In the genomic region with DNA sequence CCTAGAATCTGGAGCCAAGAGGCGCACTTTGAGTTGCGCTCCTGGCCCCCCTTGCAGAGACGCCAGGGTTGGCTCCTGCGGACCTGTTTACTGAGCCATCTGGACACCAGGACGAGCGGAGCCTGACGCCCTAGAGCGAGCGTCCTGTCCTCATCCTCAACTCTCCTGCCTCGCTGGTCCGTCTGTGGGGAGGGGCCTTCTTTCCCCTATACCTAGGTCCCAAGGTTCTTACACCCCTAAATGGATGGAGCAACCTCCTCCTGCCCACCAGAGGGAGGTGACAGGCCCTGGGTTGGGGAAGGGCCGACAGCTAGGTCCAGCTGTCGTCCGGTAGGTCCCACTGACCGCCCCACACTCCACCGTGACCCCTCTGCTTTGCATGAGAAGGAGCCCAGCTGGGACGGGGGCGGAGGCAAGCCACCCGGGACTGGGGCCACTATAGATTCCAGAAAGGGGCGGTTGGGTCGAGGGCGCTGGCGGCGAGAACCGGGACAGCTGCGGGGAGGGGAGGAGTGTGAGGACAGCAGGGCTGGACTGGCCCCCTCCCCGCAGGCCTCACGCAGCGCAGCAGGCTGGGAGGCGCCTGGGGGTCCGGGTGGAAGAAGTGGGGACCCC, we compare ENCODE assay signal across 13 cellular contexts. TPM values are rescaled to one million over a fixed set of nuclear protein-coding genes. Genes with fewer than 3 reads are reported as not detected.
DNase-seq lines count a peak whose midpoint lies in the region; ATAC-seq and TF ChIP-seq lines count a peak whose summit lies in the region.
"Had no signal": no experiment of that assay in that cellular context is flagged by ENCODE, and none has a peak within 500 bp of the region (broad histone marks: within the 10 kb centered on the region; RNA-seq: fewer than 3 reads in every experiment).

No MANE protein-coding gene starts in this region.

- H3K4me2 ChIP-seq in parathyroid adenoma (ENCODE audit: low read length): peak overlapping the region; percentile 11

- no peak overlapping the region for H2AFZ ChIP-seq in parathyroid adenoma

- peaks cover 4% of the 10 kb centered on the region for H3K36me3 Mint-ChIP-seq in endothelial cell (ENCODE audit: low read depth, unreplicated experiment)

- H3K9me3 ChIP-seq in NT2/D1 (ENCODE audit: insufficient read depth, low read length) (no peaks in the 10 kb centered on the region), parathyroid adenoma (ENCODE audit: control insufficient read depth, low read length) (no peaks in the 10 kb centered on the region)
- H3K9me3 ChIP-seq: thyroid gland had no signal

- H3K4me1 ChIP-seq in NT2/D1 (ENCODE audit: insufficient read depth, insufficient read length) (peaks cover 18% of the 10 kb centered on the region), parathyroid adenoma (no peaks in the 10 kb centered on the region)

- ATAC-seq in left colon (no peak), GM19395 (IDR thresholded peaks at IDR 0.05; ENCODE audit: unreplicated experiment) (no peak)

- H3K27ac ChIP-seq in parathyroid adenoma: no peak overlapping the region
- H3K27ac ChIP-seq: KMS-11, skin epidermis, thyroid gland had no signal

- H3K79me2 ChIP-seq in parathyroid adenoma: no peaks in the 10 kb centered on the region

- H3K27me3 Mint-ChIP-seq in endothelial cell (ENCODE audit: unreplicated experiment): peaks cover 40% of the 10 kb centered on the region

- H3K9ac ChIP-seq in NT2/D1 (ENCODE audit: insufficient read length, low read depth) (peak overlapping the region; percentile 42), parathyroid adenoma (no peak overlapping the region)
- H3K9ac ChIP-seq: KMS-11 had no signal

- peak overlapping the region; percentile 28 for H3K4me3 Mint-ChIP-seq in endothelial cell (ENCODE audit: unreplicated experiment)

- DNase-seq in DMS 273 (lab: John Stamatoyannopoulos, UW; ENCODE audit: unreplicated experiment) (peak; percentile 64), DMS 273 treated with DMSO at 0.1 percent for 48 hours (lab: John Stamatoyannopoulos, UW) (no peak), NT2/D1 (ENCODE audit: low read depth, low spot score) (no peak), endothelial cell (ENCODE audit: low spot score) (no peak), SK-N-DZ (ENCODE audit: low spot score) (no peak), left colon (no peak)
- DNase-seq: activated gamma-delta T cell treated with Interleukin-2 at 50 U/mL for 16 hours, RPMI8226, thyroid gland had no signal

- intact Hi-C loops in left colon (cut with DNase I, micrococcal nuclease): no loop called here

- no peak for TF ChIP-seq CTCF in endothelial cell (IDR thresholded peaks at IDR 0.05; ENCODE audit: unreplicated experiment)
- no peak for TF ChIP-seq CTCF in parathyroid adenoma (IDR thresholded peaks at IDR 0.05)

- peak overlapping the region; percentile 25 for H3K4me3 ChIP-seq in NT2/D1 (ENCODE audit: insufficient read length, low read depth)
- H3K4me3 ChIP-seq in parathyroid adenoma (ENCODE audit: low read depth, low read length): no peak overlapping the region
- H3K4me3 ChIP-seq: skin epidermis, thyroid gland had no signal

- peaks cover 100% of the 10 kb centered on the region for H3K27me3 ChIP-seq in NT2/D1 (ENCODE audit: insufficient read depth, insufficient read length)
- peaks cover 55% of the 10 kb centered on the region for H3K27me3 ChIP-seq in parathyroid adenoma (ENCODE audit: control insufficient read depth, insufficient read depth, low read length)

- no peaks in the 10 kb centered on the region for H3K36me3 ChIP-seq in NT2/D1 (ENCODE audit: insufficient read depth, insufficient read length, low read length)
- H3K36me3 ChIP-seq in parathyroid adenoma (ENCODE audit: control insufficient read depth, insufficient read depth, low read length): no peaks in the 10 kb centered on the region
- H3K36me3 ChIP-seq: thyroid gland had no signal

- peaks cover 48% of the 10 kb centered on the region for H3K4me1 Mint-ChIP-seq in endothelial cell (ENCODE audit: unreplicated experiment)

- H3K9me3 Mint-ChIP-seq in endothelial cell (ENCODE audit: unreplicated experiment): no peaks in the 10 kb centered on the region

- H3K27ac Mint-ChIP-seq in endothelial cell (ENCODE audit: unreplicated experiment): no peak overlapping the region

RNA-seq across cellular contexts. Expression of a gene that starts 3.0 kb away (rescaled TPM):
- total RNA-seq in endothelial cell (ENCODE audit: unreplicated experiment): 4.5 TPM
- 0.21 TPM in 1 of 2 replicates, not detected in the other for polyA plus RNA-seq in SK-N-DZ (2014; cell fraction: cytosol; rRNA removed)
- polyA plus RNA-seq in SK-N-DZ (2014; cell fraction: nucleus; rRNA removed): not detected in 2 replicates
- not detected for total RNA-seq in left colon
- total RNA-seq: thyroid gland had no signal

RNA-seq across cellular contexts. Expression of a gene that starts 14.5 kb away (rescaled TPM):
- total RNA-seq in endothelial cell (ENCODE audit: unreplicated experiment) (25.0 TPM), left colon (10 to 100 TPM; 33.6 to 36.5 TPM)
- 30.3 and 49.6 TPM in 2 replicates for polyA plus RNA-seq in SK-N-DZ (2014; cell fraction: cytosol; rRNA removed)
- polyA plus RNA-seq in SK-N-DZ (2014; cell fraction: nucleus; rRNA removed): 15.5 and 27.1 TPM in 2 replicates
